13 cellular contexts compared by ENCODE assay signal in genomic region chr1:183569141-183569540, GRCh38. TPM values are rescaled to one million over a fixed set of nuclear protein-coding genes. Genes with fewer than 3 reads are reported as not detected.
DNase-seq lines count a peak whose midpoint lies in the region; ATAC-seq and TF ChIP-seq lines count a peak whose summit lies in the region.
"Had no signal": no experiment of that assay in that cellular context is flagged by ENCODE, and none has a peak within 500 bp of the region (broad histone marks: within the 10 kb centered on the region; RNA-seq: fewer than 3 reads in every experiment).

No MANE protein-coding gene starts in this region.

- 0 out of 2 replicates have a peak overlapping the region, but pooled peaks have one; percentile 37 for H3K14ac ChIP-seq in IMR-90 (replicated peaks; ENCODE audit: low read depth, low read length)

- H4K5ac ChIP-seq in IMR-90 (ENCODE audit: low read depth, low read length), result no peak overlapping the region; the same call in 1 of the 2 replicates

- peak overlapping the region; percentile 81 for H3K23ac ChIP-seq in IMR-90 (ENCODE audit: low read depth, low read length)

- no peak overlapping the region for H3K9ac ChIP-seq in IMR-90 (ENCODE audit: low read depth, low read length)

- CTCF ChIA-PET in IMR-90 (lab: Yijun Ruan, JAX), result no interaction called here
- CTCF ChIA-PET in activated CD8-positive, alpha-beta memory T cell treated with anti-CD3 and anti-CD28 coated beads, Interleukin-2, amount 10 ng/mL, durations not matched to agents 7 days and 5 days (lab: Charles Lee), result no interaction called here

- H3K9me1 ChIP-seq in IMR-90 (ENCODE audit: insufficient read depth, low read length), result peaks cover 5% of the 10 kb centered on the region

- peak overlapping the region; percentile 46; the same call in 1 of the 2 replicates for H3K18ac ChIP-seq in IMR-90 (ENCODE audit: low read depth, low read length)

- H3K27me3 Mint-ChIP-seq in activated T-cell treated with anti-CD3 and anti-CD28 coated beads, Interleukin-2, amount 50 U/mL, for 4 hours (ENCODE audit: low read depth), result no peaks in the 10 kb centered on the region
- no peaks in the 10 kb centered on the region for H3K27me3 Mint-ChIP-seq in activated CD8-positive, alpha-beta memory T cell treated with anti-CD3 and anti-CD28 coated beads, Interleukin-2, amount 10 ng/mL, durations not matched to agents 7 days and 5 days
- H3K27me3 Mint-ChIP-seq: memory B cell had no signal

- H2AK9ac ChIP-seq in IMR-90 (replicated peaks; ENCODE audit: low read depth, low read length, poor library complexity), result no peak overlapping the region

- H3K9me3 ChIP-seq in IMR-90 (ENCODE audit: control insufficient read depth, insufficient read depth, low read length), result no peaks in the 10 kb centered on the region
- H3K9me3 ChIP-seq in gastrocnemius medialis, result no peaks in the 10 kb centered on the region
- H3K9me3 ChIP-seq: prostate gland, thyroid gland had no signal

- TF ChIP-seq POLR2A in IMR-90 (IDR thresholded peaks at IDR 0.05; ENCODE audit: low read depth, low read length), result no peak
- no peak for TF ChIP-seq POLR2A in gastrocnemius medialis (IDR thresholded peaks at IDR 0.05)

- POLR2A ChIA-PET in IMR-90 (lab: Charles Lee; ENCODE audit: unreplicated experiment), result interaction anchor here (0.6 kb wide), 1 partner anchor 41 kb away, joined by 3 read pairs; no protein-coding TSS in a partner anchor

- H3K27me3 ChIP-seq in IMR-90 (ENCODE audit: control insufficient read depth, insufficient read depth, low read length) (no peaks in the 10 kb centered on the region), brain microvascular endothelial cell (replicated peaks) (no peaks in the 10 kb centered on the region), gastrocnemius medialis (no peaks in the 10 kb centered on the region)
- H3K27me3 ChIP-seq: dorsolateral prefrontal cortex, thyroid gland had no signal

- no peaks in the 10 kb centered on the region for H3K36me3 ChIP-seq in IMR-90 (ENCODE audit: control insufficient read depth, insufficient read depth, low read length)
- H3K36me3 ChIP-seq in brain microvascular endothelial cell (replicated peaks), result no peaks in the 10 kb centered on the region
- no peaks in the 10 kb centered on the region for H3K36me3 ChIP-seq in gastrocnemius medialis
- H3K36me3 ChIP-seq: prostate gland, thyroid gland had no signal

- no peak for DNase-seq in activated T-cell treated with anti-CD3 and anti-CD28 coated beads, Interleukin-2, amount 50 U/mL, for 4 hours
- no peak for DNase-seq in activated T-cell treated with anti-CD3 and anti-CD28 coated beads for 4 hours
- peak; percentile 61 for DNase-seq in IMR-90
- peak; percentile 31 for DNase-seq in brain microvascular endothelial cell
- no peak for DNase-seq in gastrocnemius medialis
- DNase-seq in NCI-H2171 treated with DMSO at 0.1 percent for 48 hours (lab: John Stamatoyannopoulos, UW), result no peak
- DNase-seq in activated CD8-positive, alpha-beta memory T cell treated with anti-CD3 and anti-CD28 coated beads, Interleukin-2, amount 10 ng/mL, durations not matched to agents 7 days and 5 days, result no peak
- DNase-seq: activated gamma-delta T cell treated with Interleukin-2 at 50 U/mL for 16 hours, dorsolateral prefrontal cortex, thyroid gland had no signal

- in situ Hi-C loops in IMR-90 (cut with MboI; ENCODE audit: low sequenced_read_pairs) (no loop called here), brain microvascular endothelial cell (cut with HindIII; ENCODE audit: low pct_ligation_motif_present, low sequenced_read_pairs) (no loop called here), gastrocnemius medialis (cut with MboI; ENCODE audit: low sequenced_read_pairs in 4 of 4) (no loop called here)

- H3K79me1 ChIP-seq in IMR-90 (ENCODE audit: low read depth in 1 of 2, low read length in 2 of 2), result no peaks in the 10 kb centered on the region

- ATAC-seq in activated T-cell treated with anti-CD3 and anti-CD28 coated beads, Interleukin-2, amount 50 U/mL, for 4 hours, result peak; percentile 72 to 77
- ATAC-seq in IMR-90 (ENCODE audit: low read depth) (peak; percentile 46; the same call in 1 of the 2 replicates), gastrocnemius medialis (no peak), GM18861 (IDR thresholded peaks at IDR 0.05; ENCODE audit: unreplicated experiment) (no peak)
- no peak for ATAC-seq in activated CD8-positive, alpha-beta memory T cell treated with anti-CD3 and anti-CD28 coated beads, Interleukin-2, amount 10 ng/mL, durations not matched to agents 7 days and 5 days

- peak overlapping the region; percentile 91 for H2BK20ac ChIP-seq in IMR-90 (ENCODE audit: low read depth, low read length)

- intact Hi-C loops in IMR-90 (cut with micrococcal nuclease) (no loop called here), gastrocnemius medialis (cut with DNase I; ENCODE audit: low total_unique reads) (no loop called here)

- peaks cover 11% of the 10 kb centered on the region for H3K4me1 Mint-ChIP-seq in activated T-cell treated with anti-CD3 and anti-CD28 coated beads, Interleukin-2, amount 50 U/mL, for 4 hours (ENCODE audit: low read depth)
- peaks cover 6% of the 10 kb centered on the region for H3K4me1 Mint-ChIP-seq in activated CD8-positive, alpha-beta memory T cell treated with anti-CD3 and anti-CD28 coated beads, Interleukin-2, amount 10 ng/mL, durations not matched to agents 7 days and 5 days

- dilution Hi-C loops in IMR-90 (cut with HindIII; ENCODE audit: low sequenced_read_pairs, unreplicated experiment), result no loop called here

- WGBS in IMR-90 (ENCODE audit: extremely low coverage in 2 of 2, insufficient read length in 1 of 2), 2 experiments, result no CpG with 5 or more reads among the region's 4 CpGs

- H4K20me1 ChIP-seq in IMR-90 (ENCODE audit: insufficient read depth, low read length), result no peaks in the 10 kb centered on the region

- peak overlapping the region; percentile 68 for H3K4ac ChIP-seq in IMR-90 (ENCODE audit: low read depth, low read length)

- H3K36me3 Mint-ChIP-seq in activated T-cell treated with anti-CD3 and anti-CD28 coated beads, Interleukin-2, amount 50 U/mL, for 4 hours (ENCODE audit: insufficient read depth), result no peaks in the 10 kb centered on the region
- peaks cover 1% of the 10 kb centered on the region for H3K36me3 Mint-ChIP-seq in activated CD8-positive, alpha-beta memory T cell treated with anti-CD3 and anti-CD28 coated beads, Interleukin-2, amount 10 ng/mL, durations not matched to agents 7 days and 5 days

- peak overlapping the region; percentile 42; the same call in 1 of the 2 replicates for H3K4me2 ChIP-seq in IMR-90 (ENCODE audit: low read depth, low read length)

- TF ChIP-seq RAD21 in IMR-90 (IDR thresholded peaks at IDR 0.05; ENCODE audit: low read length), result no peak

- H4K8ac ChIP-seq in IMR-90 (ENCODE audit: low read depth in 2 of 2, low read length in 2 of 2), result peak overlapping the region in 1 of 2 experiments; percentile 71; a peak in 2 of 4 replicates

- H3K4me3 Mint-ChIP-seq in activated T-cell treated with anti-CD3 and anti-CD28 coated beads, Interleukin-2, amount 50 U/mL, for 4 hours, result no peak overlapping the region
- no peak overlapping the region for H3K4me3 Mint-ChIP-seq in activated CD8-positive, alpha-beta memory T cell treated with anti-CD3 and anti-CD28 coated beads, Interleukin-2, amount 10 ng/mL, durations not matched to agents 7 days and 5 days
- H3K4me3 Mint-ChIP-seq: memory B cell had no signal

- 0 out of 3 replicates have a peak overlapping the region, but pooled peaks have one; percentile 58 for H2BK15ac ChIP-seq in IMR-90 (ENCODE audit: low read depth, low read length)

- no TSS peak for BruUV-seq in IMR-90 (replicated peaks; lab: Mats Ljungman, UMichigan)

- peak overlapping the region; percentile 69 for H2BK5ac ChIP-seq in IMR-90 (ENCODE audit: low read depth, low read length, poor library complexity, severe bottlenecking)

- peak overlapping the region; percentile 51 for H4K91ac ChIP-seq in IMR-90 (ENCODE audit: insufficient read depth, low read depth, low read length)

- peak overlapping the region; percentile 47 for H2AFZ ChIP-seq in IMR-90 (replicated peaks; ENCODE audit: low read length, poor library complexity)

- no peak for TF ChIP-seq CTCF in IMR-90 (conservative IDR thresholded peaks at IDR 0.05; ENCODE audit: low read depth, low read length)
- TF ChIP-seq CTCF in brain microvascular endothelial cell (IDR thresholded peaks at IDR 0.05; ENCODE audit: low read depth, low read length, missing control alignments), result no peak
- TF ChIP-seq CTCF in gastrocnemius medialis (IDR thresholded peaks at IDR 0.05 in 4 of 5, conservative IDR thresholded peaks at IDR 0.05 in 1 of 5), result no peak

- no peak overlapping the region for H3K27ac Mint-ChIP-seq in activated CD8-positive, alpha-beta memory T cell treated with anti-CD3 and anti-CD28 coated beads, Interleukin-2, amount 10 ng/mL, durations not matched to agents 7 days and 5 days

- no peak overlapping the region for H2AK5ac ChIP-seq in IMR-90 (ENCODE audit: low read depth, low read length)

- peaks cover 13% of the 10 kb centered on the region for H3K4me1 ChIP-seq in IMR-90 (ENCODE audit: control insufficient read depth, insufficient read depth, low read length)
- no peaks in the 10 kb centered on the region for H3K4me1 ChIP-seq in gastrocnemius medialis
- H3K4me1 ChIP-seq: prostate gland, thyroid gland had no signal

- H3K9me3 Mint-ChIP-seq in activated T-cell treated with anti-CD3 and anti-CD28 coated beads, Interleukin-2, amount 50 U/mL, for 4 hours, result no peaks in the 10 kb centered on the region
- H3K9me3 Mint-ChIP-seq in activated CD8-positive, alpha-beta memory T cell treated with anti-CD3 and anti-CD28 coated beads, Interleukin-2, amount 10 ng/mL, durations not matched to agents 7 days and 5 days (ENCODE audit: low read depth), result no peaks in the 10 kb centered on the region
- H3K9me3 Mint-ChIP-seq: memory B cell had no signal

- H3K27ac ChIP-seq in IMR-90 (ENCODE audit: insufficient read depth, low read length) (no peak overlapping the region), brain microvascular endothelial cell (no peak overlapping the region), gastrocnemius medialis (peak overlapping the region in 3 of 4 donors; percentile 41 to 62 (median 44))
- H3K27ac ChIP-seq: prostate gland, thyroid gland had no signal

- H2BK120ac ChIP-seq in IMR-90 (ENCODE audit: low read depth, low read length), result peak overlapping the region; percentile 92

- no peak overlapping the region; the same call in 1 of the 2 replicates for H3K56ac ChIP-seq in IMR-90 (ENCODE audit: extremely low read depth, insufficient read depth, low read length)

- H3K4me3 ChIP-seq in IMR-90 (ENCODE audit: insufficient read depth, low read depth, low read length) (no peak overlapping the region), brain microvascular endothelial cell (ENCODE audit: low read depth, low read length) (no peak overlapping the region), gastrocnemius medialis (no peak overlapping the region)
- H3K4me3 ChIP-seq: dorsolateral prefrontal cortex, prostate gland, thyroid gland had no signal

RNA-seq across cellular contexts. Expression of gene NCF2, which starts 21.1 kb away (rescaled TPM):
- 1 to 10 TPM in 1 of 3 donors, under 1 TPM in 2; 0.66 to 1.9 (median 0.89) TPM for total RNA-seq in activated T-cell treated with anti-CD3 and anti-CD28 coated beads, Interleukin-2, amount 50 U/mL, for 4 hours
- total RNA-seq in IMR-90 (2012; rRNA removed) (2.8 and 3.2 TPM in 2 replicates), gastrocnemius medialis (1 to 10 TPM in 3 of 4 donors, under 1 TPM in 1; 0.39 to 5.0 (median 3.4) TPM)
- polyA plus RNA-seq in IMR-90 (2012; rRNA removed), result 2.6 and 4.2 TPM in 2 replicates
- 0.45 and 1.8 TPM in 2 replicates for polyA plus RNA-seq in IMR-90 (2012; cell fraction: cytosol; rRNA removed)
- polyA plus RNA-seq in IMR-90 (2012; cell fraction: nucleus; rRNA removed; ENCODE audit: low replicate concordance), result 0.52 and 0.64 TPM in 2 replicates
- 1 to 10 TPM; 6.0 to 9.8 TPM for total RNA-seq in activated CD8-positive, alpha-beta memory T cell treated with anti-CD3 and anti-CD28 coated beads, Interleukin-2, amount 10 ng/mL, durations not matched to agents 7 days and 5 days

Comparison
In these comparisons a context has a peak if more than half of its experiments do, and no peak if none do; other contexts are left out.
1. ATAC-seq: peak in activated T-cell treated with anti-CD3 and anti-CD28 coated beads, Interleukin-2, amount 50 U/mL, for 4 hours (2 of 2) and IMR-90 (single experiment); none in gastrocnemius medialis (0 of 2), GM18861 (single experiment) and activated CD8-positive, alpha-beta memory T cell treated with anti-CD3 and anti-CD28 coated beads, Interleukin-2, amount 10 ng/mL, durations not matched to agents 7 days and 5 days (single experiment).
2. DNase-seq: peak in IMR-90 (single experiment) and brain microvascular endothelial cell (single experiment); none in activated T-cell treated with anti-CD3 and anti-CD28 coated beads, Interleukin-2, amount 50 U/mL, for 4 hours (single experiment), activated T-cell treated with anti-CD3 and anti-CD28 coated beads for 4 hours (single experiment), gastrocnemius medialis (0 of 2), NCI-H2171 treated with DMSO at 0.1 percent for 48 hours (single experiment) and activated CD8-positive, alpha-beta memory T cell treated with anti-CD3 and anti-CD28 coated beads, Interleukin-2, amount 10 ng/mL, durations not matched to agents 7 days and 5 days (single experiment).
3. H3K27ac ChIP-seq: peak in gastrocnemius medialis (3 of 4); none in IMR-90 (single experiment) and brain microvascular endothelial cell (single experiment).